Comparison of ENCODE assay signal across 27 cellular contexts in genomic region chr5:155259648-155260047, GRCh38.
"Had no signal": no experiment of that assay in that cellular context is flagged by ENCODE, and none has a peak within 500 bp of the region (broad histone marks: within the 10 kb centered on the region; RNA-seq: fewer than 3 reads in every experiment).

No MANE protein-coding gene starts in this region.

- H3K27me3 ChIP-seq: adrenal gland, body of pancreas, colonic mucosa, gastroesophageal sphincter, neutrophil, ovary, right lobe of liver, testis, transverse colon had no signal

- DNase-seq: activated CD4-positive, alpha-beta T cell treated with anti-CD3 and anti-CD28 coated beads for 4 hours; activated CD4-positive, alpha-beta T cell treated with anti-CD3 and anti-CD28 coated beads, Interleukin-2, amount 50 U/mL, for 4 hours; activated effector memory CD4-positive, alpha-beta T cell treated with anti-CD3 and anti-CD28 coated beads, Interleukin-2, amount 50 U/mL, for 16 hours; activated naive CD4-positive, alpha-beta T cell treated with anti-CD3 and anti-CD28 coated beads for 36 hours; activated naive CD8-positive, alpha-beta T cell treated with anti-CD3 and anti-CD28 coated beads for 36 hours; activated T-cell treated with anti-CD3 and anti-CD28 coated beads, Interleukin-2, amount 50 U/mL, for 1 hour; adrenal gland; aorta; body of pancreas; colonic mucosa; effector CD8-positive, alpha-beta T cell; erythroblast; left cardiac atrium; mammary epithelial cell; ovary; right lobe of liver; stimulated activated CD4-positive, alpha-beta T cell treated with anti-CD3 and anti-CD28 coated beads, Interleukin-4, amount 100 ng/mL, for 1 hour; stimulated activated naive CD8-positive, alpha-beta T cell treated with anti-CD3 and anti-CD28 coated beads, Interleukin-15, Interleukin-2, amounts not matched to agents 100 U/mL and 50 U/mL, for 24 hours; testis; transverse colon had no signal

- H3K27ac Mint-ChIP-seq: activated naive CD4-positive, alpha-beta T cell treated with anti-CD3 and anti-CD28 coated beads for 36 hours; activated naive CD8-positive, alpha-beta T cell treated with anti-CD3 and anti-CD28 coated beads for 36 hours; activated T-helper 1 cell treated with anti-CD3 and anti-CD28 coated beads, Interleukin-12 subunit alpha, Interleukin-12 subunit beta, Interleukin-2, Interleukin-4 antibody, amounts not matched to agents 30 ng/mL and 10 ng/mL and 1 ng/mL, durations not matched to agents 14 hours and 24 hours and 36 hours; nephron; progenitor cell of endocrine pancreas had no signal

- H3K4me1 ChIP-seq: adrenal gland, body of pancreas, colonic mucosa, gastroesophageal sphincter, right lobe of liver, testis, transverse colon had no signal

- H2AFZ ChIP-seq: hepatocyte had no signal

- H3K4me1 Mint-ChIP-seq: activated naive CD8-positive, alpha-beta T cell treated with anti-CD3 and anti-CD28 coated beads for 36 hours; nephron had no signal

- H3K9me3 Mint-ChIP-seq: activated naive CD4-positive, alpha-beta T cell treated with anti-CD3 and anti-CD28 coated beads for 36 hours; activated naive CD8-positive, alpha-beta T cell treated with anti-CD3 and anti-CD28 coated beads for 36 hours; activated T-helper 1 cell treated with anti-CD3 and anti-CD28 coated beads, Interleukin-12 subunit alpha, Interleukin-12 subunit beta, Interleukin-2, Interleukin-4 antibody, amounts not matched to agents 30 ng/mL and 10 ng/mL and 1 ng/mL, durations not matched to agents 14 hours and 24 hours and 36 hours; nephron had no signal

- H3K27me3 Mint-ChIP-seq: progenitor cell of endocrine pancreas had no signal

- H3K79me2 ChIP-seq: hepatocyte had no signal

- H3K4me3 Mint-ChIP-seq: activated naive CD4-positive, alpha-beta T cell treated with anti-CD3 and anti-CD28 coated beads for 36 hours; activated naive CD8-positive, alpha-beta T cell treated with anti-CD3 and anti-CD28 coated beads for 36 hours; activated T-helper 1 cell treated with anti-CD3 and anti-CD28 coated beads, Interleukin-12 subunit alpha, Interleukin-12 subunit beta, Interleukin-2, Interleukin-4 antibody, amounts not matched to agents 30 ng/mL and 10 ng/mL and 1 ng/mL, durations not matched to agents 14 hours and 24 hours and 36 hours; nephron had no signal

- H3K4me3 ChIP-seq: adrenal gland, body of pancreas, colonic mucosa, gastroesophageal sphincter, hepatocyte, ovary, right lobe of liver, testis, transverse colon had no signal

- H3K9me3 ChIP-seq: adrenal gland, body of pancreas, colonic mucosa, gastroesophageal sphincter, neutrophil, ovary, right lobe of liver, testis, transverse colon had no signal

- H3K4me2 ChIP-seq: hepatocyte had no signal

- H3K27ac ChIP-seq: adrenal gland, body of pancreas, colonic mucosa, gastroesophageal sphincter, hepatocyte, neutrophil, ovary, right lobe of liver, testis, transverse colon, VCaP had no signal

- ATAC-seq: body of pancreas; gastroesophageal sphincter; left cardiac atrium; right lobe of liver; stimulated activated naive CD8-positive, alpha-beta T cell treated with anti-CD3 and anti-CD28 coated beads, Interleukin-15, Interleukin-2, amounts not matched to agents 100 U/mL and 50 U/mL, for 24 hours had no signal

- H3K36me3 ChIP-seq: adrenal gland, colonic mucosa, gastroesophageal sphincter, neutrophil, ovary, right lobe of liver, transverse colon had no signal

- H3K36me3 Mint-ChIP-seq: activated naive CD8-positive, alpha-beta T cell treated with anti-CD3 and anti-CD28 coated beads for 36 hours had no signal
